ENCODE assay signal across 1 cellular context in the genomic region with DNA sequence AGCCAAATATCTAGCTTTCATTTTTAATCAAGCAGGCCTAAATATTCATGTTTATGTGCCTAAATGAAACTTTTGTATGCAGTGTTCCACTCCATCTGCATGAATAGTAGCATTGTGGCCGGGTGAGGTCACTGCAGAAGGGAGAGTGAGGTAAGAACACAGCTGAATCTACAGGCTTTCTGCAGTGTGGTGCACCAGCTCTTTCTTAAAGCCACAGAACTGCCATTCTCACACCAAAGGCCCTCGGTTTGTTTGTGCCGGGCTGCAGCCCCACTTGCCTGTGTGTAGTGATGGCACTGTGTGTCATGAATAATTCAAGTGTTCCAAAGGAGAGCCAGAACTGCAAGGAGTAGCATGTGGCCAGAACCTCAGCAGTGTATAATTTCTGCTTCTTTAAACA.
TF ChIP-seq lines count a peak whose summit lies in the region.

No MANE protein-coding gene starts in this region.

TF ChIP-seq in GM23338, 12 proteins besides CTCF, POLR2A, EP300 and RAD21 (continued from another document):
- TF ChIP-seq, protein P1, sequence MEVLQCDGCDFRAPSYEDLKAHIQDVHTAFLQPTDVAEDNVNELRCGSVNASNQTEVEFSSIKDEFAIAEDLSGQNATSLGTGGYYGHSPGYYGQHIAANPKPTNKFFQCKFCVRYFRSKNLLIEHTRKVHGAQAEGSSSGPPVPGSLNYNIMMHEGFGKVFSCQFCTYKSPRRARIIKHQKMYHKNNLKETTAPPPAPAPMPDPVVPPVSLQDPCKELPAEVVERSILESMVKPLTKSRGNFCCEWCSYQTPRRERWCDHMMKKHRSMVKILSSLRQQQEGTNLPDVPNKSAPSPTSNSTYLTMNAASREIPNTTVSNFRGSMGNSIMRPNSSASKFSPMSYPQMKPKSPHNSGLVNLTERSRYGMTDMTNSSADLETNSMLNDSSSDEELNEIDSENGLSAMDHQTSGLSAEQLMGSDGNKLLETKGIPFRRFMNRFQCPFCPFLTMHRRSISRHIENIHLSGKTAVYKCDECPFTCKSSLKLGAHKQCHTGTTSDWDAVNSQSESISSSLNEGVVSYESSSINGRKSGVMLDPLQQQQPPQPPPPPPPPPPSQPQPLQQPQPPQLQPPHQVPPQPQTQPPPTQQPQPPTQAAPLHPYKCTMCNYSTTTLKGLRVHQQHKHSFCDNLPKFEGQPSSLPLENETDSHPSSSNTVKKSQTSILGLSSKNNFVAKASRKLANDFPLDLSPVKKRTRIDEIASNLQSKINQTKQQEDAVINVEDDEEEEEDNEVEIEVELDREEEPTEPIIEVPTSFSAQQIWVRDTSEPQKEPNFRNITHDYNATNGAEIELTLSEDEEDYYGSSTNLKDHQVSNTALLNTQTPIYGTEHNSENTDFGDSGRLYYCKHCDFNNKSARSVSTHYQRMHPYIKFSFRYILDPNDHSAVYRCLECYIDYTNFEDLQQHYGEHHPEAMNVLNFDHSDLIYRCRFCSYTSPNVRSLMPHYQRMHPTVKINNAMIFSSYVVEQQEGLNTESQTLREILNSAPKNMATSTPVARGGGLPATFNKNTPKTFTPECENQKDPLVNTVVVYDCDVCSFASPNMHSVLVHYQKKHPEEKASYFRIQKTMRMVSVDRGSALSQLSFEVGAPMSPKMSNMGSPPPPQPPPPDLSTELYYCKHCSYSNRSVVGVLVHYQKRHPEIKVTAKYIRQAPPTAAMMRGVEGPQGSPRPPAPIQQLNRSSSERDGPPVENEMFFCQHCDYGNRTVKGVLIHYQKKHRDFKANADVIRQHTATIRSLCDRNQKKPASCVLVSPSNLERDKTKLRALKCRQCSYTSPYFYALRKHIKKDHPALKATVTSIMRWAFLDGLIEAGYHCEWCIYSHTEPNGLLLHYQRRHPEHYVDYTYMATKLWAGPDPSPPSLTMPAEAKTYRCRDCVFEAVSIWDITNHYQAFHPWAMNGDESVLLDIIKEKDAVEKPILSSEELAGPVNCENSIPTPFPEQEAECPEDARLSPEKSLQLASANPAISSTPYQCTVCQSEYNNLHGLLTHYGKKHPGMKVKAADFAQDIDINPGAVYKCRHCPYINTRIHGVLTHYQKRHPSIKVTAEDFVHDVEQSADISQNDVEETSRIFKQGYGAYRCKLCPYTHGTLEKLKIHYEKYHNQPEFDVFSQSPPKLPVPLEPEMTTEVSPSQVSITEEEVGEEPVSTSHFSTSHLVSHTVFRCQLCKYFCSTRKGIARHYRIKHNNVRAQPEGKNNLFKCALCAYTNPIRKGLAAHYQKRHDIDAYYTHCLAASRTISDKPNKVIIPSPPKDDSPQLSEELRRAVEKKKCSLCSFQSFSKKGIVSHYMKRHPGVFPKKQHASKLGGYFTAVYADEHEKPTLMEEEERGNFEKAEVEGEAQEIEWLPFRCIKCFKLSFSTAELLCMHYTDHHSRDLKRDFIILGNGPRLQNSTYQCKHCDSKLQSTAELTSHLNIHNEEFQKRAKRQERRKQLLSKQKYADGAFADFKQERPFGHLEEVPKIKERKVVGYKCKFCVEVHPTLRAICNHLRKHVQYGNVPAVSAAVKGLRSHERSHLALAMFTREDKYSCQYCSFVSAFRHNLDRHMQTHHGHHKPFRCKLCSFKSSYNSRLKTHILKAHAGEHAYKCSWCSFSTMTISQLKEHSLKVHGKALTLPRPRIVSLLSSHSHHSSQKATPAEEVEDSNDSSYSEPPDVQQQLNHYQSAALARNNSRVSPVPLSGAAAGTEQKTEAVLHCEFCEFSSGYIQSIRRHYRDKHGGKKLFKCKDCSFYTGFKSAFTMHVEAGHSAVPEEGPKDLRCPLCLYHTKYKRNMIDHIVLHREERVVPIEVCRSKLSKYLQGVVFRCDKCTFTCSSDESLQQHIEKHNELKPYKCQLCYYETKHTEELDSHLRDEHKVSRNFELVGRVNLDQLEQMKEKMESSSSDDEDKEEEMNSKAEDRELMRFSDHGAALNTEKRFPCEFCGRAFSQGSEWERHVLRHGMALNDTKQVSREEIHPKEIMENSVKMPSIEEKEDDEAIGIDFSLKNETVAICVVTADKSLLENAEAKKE (CRISPR knock-in tag; IDR thresholded peaks at IDR 0.05): no peak
- no peak for TF ChIP-seq ZNF331 (CRISPR knock-in tag; IDR thresholded peaks at IDR 0.05; ENCODE audit: low read depth)
- TF ChIP-seq, protein P2, sequence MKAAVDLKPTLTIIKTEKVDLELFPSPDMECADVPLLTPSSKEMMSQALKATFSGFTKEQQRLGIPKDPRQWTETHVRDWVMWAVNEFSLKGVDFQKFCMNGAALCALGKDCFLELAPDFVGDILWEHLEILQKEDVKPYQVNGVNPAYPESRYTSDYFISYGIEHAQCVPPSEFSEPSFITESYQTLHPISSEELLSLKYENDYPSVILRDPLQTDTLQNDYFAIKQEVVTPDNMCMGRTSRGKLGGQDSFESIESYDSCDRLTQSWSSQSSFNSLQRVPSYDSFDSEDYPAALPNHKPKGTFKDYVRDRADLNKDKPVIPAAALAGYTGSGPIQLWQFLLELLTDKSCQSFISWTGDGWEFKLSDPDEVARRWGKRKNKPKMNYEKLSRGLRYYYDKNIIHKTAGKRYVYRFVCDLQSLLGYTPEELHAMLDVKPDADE (IDR thresholded peaks at IDR 0.05): no peak
- TF ChIP-seq EZH2phosphoT487 (IDR thresholded peaks at IDR 0.05; ENCODE audit: unreplicated experiment): no peak
- TF ChIP-seq CREB1 (CRISPR knock-in tag; IDR thresholded peaks at IDR 0.05; ENCODE audit: low read depth): no peak
- no peak for TF ChIP-seq POLR2AphosphoS5 (IDR thresholded peaks at IDR 0.05; ENCODE audit: low read depth)
- TF ChIP-seq EZH2 (IDR thresholded peaks at IDR 0.05; ENCODE audit: low read depth, unreplicated experiment): no peak
- no peak for TF ChIP-seq NANOG (IDR thresholded peaks at IDR 0.05; ENCODE audit: borderline replicate concordance)
- TF ChIP-seq REST (IDR thresholded peaks at IDR 0.05; ENCODE audit: unreplicated experiment): no peak
- no peak for TF ChIP-seq JUNB (IDR thresholded peaks at IDR 0.05; ENCODE audit: unreplicated experiment)
- TF ChIP-seq STAT1 (IDR thresholded peaks at IDR 0.05; ENCODE audit: unreplicated experiment): no peak
